Comparison of ENCODE assay signal across 13 cellular contexts in the genomic region with DNA sequence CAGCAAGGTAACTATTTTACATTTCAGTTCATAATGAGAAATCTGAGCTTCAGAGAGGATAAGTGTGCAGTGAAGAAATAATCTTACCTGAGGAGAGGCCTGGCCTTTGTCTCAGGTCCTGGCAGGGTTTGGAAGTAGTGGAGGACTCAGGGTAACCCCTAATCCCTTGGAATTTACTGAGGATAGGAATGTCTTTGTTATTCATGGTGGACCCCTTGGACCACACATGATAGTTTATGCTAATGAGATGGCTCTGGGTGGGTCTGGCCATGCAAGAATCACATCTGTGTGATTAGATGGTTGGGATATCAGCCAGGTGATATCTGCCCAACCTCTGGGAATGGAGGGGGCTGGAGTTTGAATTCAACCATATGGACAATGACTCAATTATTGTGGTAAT.
A peak's percentile ranks its signal among the peaks of the same experiment; 100 is the strongest.
DNase-seq lines count a peak whose midpoint lies in the region; TF ChIP-seq lines count a peak whose summit lies in the region.
"Had no signal": no experiment of that assay in that cellular context is flagged by ENCODE, and none has a peak within 500 bp of the region (broad histone marks: within the 10 kb centered on the region; RNA-seq: fewer than 3 reads in every experiment).

No MANE protein-coding gene starts in this region.

- H3K9me3 ChIP-seq in HUES64 (ENCODE audit: insufficient read depth, low read depth, low read length) (peaks cover 17% of the 10 kb centered on the region), iPS-20b (ENCODE audit: insufficient read depth, low read depth, low read length) (peaks cover 12% of the 10 kb centered on the region), subcutaneous abdominal adipose tissue (ENCODE audit: control insufficient read depth in 5 of 5, low read length in 5 of 5) (no peaks in the 10 kb centered on the region), vagina (no peaks in the 10 kb centered on the region)
- H3K9me3 ChIP-seq: HAP-1 had no signal

- DNase-seq in H7 (peak; percentile 33), HuH-7.5 (ENCODE audit: low spot score) (no peak), GM13977 (ENCODE audit: low spot score) (no peak), vagina (ENCODE audit: extremely low spot score in 2 of 2) (no peak)
- DNase-seq: ACHN; CD4-positive, CD25-positive, alpha-beta regulatory T cell; DMS 273 treated with DMSO at 0.1 percent for 48 hours; HFFc6 had no signal

- peaks cover 40% of the 10 kb centered on the region for H3K4me1 ChIP-seq in HUES64 (ENCODE audit: insufficient read depth, low read length)
- H3K4me1 ChIP-seq in iPS-20b (ENCODE audit: insufficient read depth, low read length): peaks cover 41% of the 10 kb centered on the region
- peaks cover 3 to 33% (median 12%) of the 10 kb centered on the region in 5 donors for H3K4me1 ChIP-seq in subcutaneous abdominal adipose tissue (ENCODE audit: control insufficient read depth in 5 of 5, insufficient read depth in 5 of 5, low read length in 5 of 5)
- H3K4me1 ChIP-seq in vagina: no peaks in the 10 kb centered on the region

- TF ChIP-seq CTCF in GM13977 (IDR thresholded peaks at IDR 0.05; ENCODE audit: extremely low read depth, insufficient read depth, missing control alignments): no peak
- no peak for TF ChIP-seq CTCF in vagina (IDR thresholded peaks at IDR 0.05)

- TF ChIP-seq POLR2A in vagina (IDR thresholded peaks at IDR 0.05): no peak

- intact Hi-C loops in vagina (cut with DNase I): no loop called here

- H3K9ac ChIP-seq in HUES64 (ENCODE audit: low read depth, low read length) (no peak overlapping the region), iPS-20b (ENCODE audit: low read depth, low read length) (peak overlapping the region; percentile 22; the same call in 1 of the 2 replicates), subcutaneous abdominal adipose tissue (ENCODE audit: low read length in 5 of 5) (no peak overlapping the region)
- H3K9ac ChIP-seq: BLaER1 treated with 17β-estradiol and CSF1 and Interleukin-3, amounts not matched to agents 10 nM and 100 nM had no signal

- H3K27ac ChIP-seq in HUES64 (ENCODE audit: low read depth, low read length) (peak overlapping the region; percentile 98), iPS-20b (ENCODE audit: low read length) (peak overlapping the region; percentile 89), subcutaneous abdominal adipose tissue (ENCODE audit: low read depth, low read length) (peak overlapping the region; percentile 77), vagina (no peak overlapping the region)
- H3K27ac ChIP-seq: BLaER1 treated with 17β-estradiol and CSF1 and Interleukin-3, amounts not matched to agents 10 nM and 100 nM had no signal

- H3K36me3 ChIP-seq in H7 (replicated peaks; ENCODE audit: control insufficient read depth, insufficient read depth, low read length) (peaks cover 1% of the 10 kb centered on the region; the same call in 1 of the 2 replicates), HUES64 (ENCODE audit: insufficient read depth, low read length) (peaks cover 10% of the 10 kb centered on the region), iPS-20b (ENCODE audit: insufficient read depth, low read depth, low read length) (peaks cover 18% of the 10 kb centered on the region; the same call in 1 of the 2 replicates), subcutaneous abdominal adipose tissue (ENCODE audit: control insufficient read depth in 5 of 5, insufficient read depth in 5 of 5, low read length in 5 of 5) (no peaks in the 10 kb centered on the region), vagina (no peaks in the 10 kb centered on the region)
- H3K36me3 ChIP-seq: BLaER1 treated with 17β-estradiol and CSF1 and Interleukin-3, amounts not matched to agents 10 nM and 100 nM had no signal

- H3K4me3 ChIP-seq in H7 (ENCODE audit: insufficient read depth, low read depth, low read length): no peak overlapping the region
- no peak overlapping the region for H3K4me3 ChIP-seq in HUES64 (ENCODE audit: low read length)
- peak overlapping the region; percentile 28; the same call in 1 of the 2 replicates for H3K4me3 ChIP-seq in iPS-20b (ENCODE audit: low read length)
- H3K4me3 ChIP-seq in subcutaneous abdominal adipose tissue (ENCODE audit: low read depth in 1 of 5, low read length in 5 of 5): no peak overlapping the region
- no peak overlapping the region for H3K4me3 ChIP-seq in vagina
- H3K4me3 ChIP-seq: BLaER1 treated with 17β-estradiol and CSF1 and Interleukin-3, amounts not matched to agents 10 nM and 100 nM; HAP-1 had no signal

- H3K27me3 ChIP-seq in H7 (ENCODE audit: control insufficient read depth, insufficient read depth, low read length) (no peaks in the 10 kb centered on the region), HUES64 (ENCODE audit: insufficient read depth, low read length) (no peaks in the 10 kb centered on the region), iPS-20b (ENCODE audit: insufficient read depth, low read length) (no peaks in the 10 kb centered on the region), subcutaneous abdominal adipose tissue (ENCODE audit: control insufficient read depth in 5 of 5, insufficient read depth in 4 of 5, low read length in 5 of 5) (no peaks in the 10 kb centered on the region), vagina (no peaks in the 10 kb centered on the region)
- H3K27me3 ChIP-seq: BLaER1 treated with 17β-estradiol and CSF1 and Interleukin-3, amounts not matched to agents 10 nM and 100 nM had no signal

- in situ Hi-C loops in GM13977 (cut with MboI; ENCODE audit: low pct_unique_long_range_greater_than_20kb, low sequenced_read_pairs, unreplicated experiment): no loop called here
